In the genomic region with DNA sequence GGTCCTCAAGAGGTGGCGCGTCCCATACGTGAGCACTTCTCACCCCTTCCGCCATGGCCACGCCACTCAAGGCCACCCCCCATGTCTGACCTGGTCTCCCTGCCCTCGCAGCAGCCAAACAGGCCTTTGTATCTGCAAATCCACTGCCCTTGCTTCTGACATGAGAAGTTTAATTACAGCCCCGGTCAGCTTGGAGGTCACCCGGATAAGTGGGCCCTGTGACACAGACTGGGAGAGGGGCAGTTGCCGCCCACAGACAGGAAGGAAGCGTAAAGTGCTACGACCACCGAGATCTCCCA, we compare ENCODE assay signal across 20 cellular contexts. TPM values are rescaled to one million over a fixed set of nuclear protein-coding genes. Genes with fewer than 3 reads are reported as not detected.
DNase-seq lines count a peak whose midpoint lies in the region; ATAC-seq and TF ChIP-seq lines count a peak whose summit lies in the region.
"Had no signal": no experiment of that assay in that cellular context is flagged by ENCODE, and none has a peak within 500 bp of the region (broad histone marks: within the 10 kb centered on the region; RNA-seq: fewer than 3 reads in every experiment).

No MANE protein-coding gene starts in this region.

- 41 to 45% methylated on average over 12 of the region's 12 CpGs for WGBS in tibial nerve, 2 donors

- H3K4me3 Mint-ChIP-seq in neural progenitor cell, result no peak overlapping the region
- no peak overlapping the region for H3K4me3 Mint-ChIP-seq in effector memory CD8-positive, alpha-beta T cell
- H3K4me3 Mint-ChIP-seq: CD8-positive, alpha-beta memory T cell had no signal

- no peaks in the 10 kb centered on the region for H3K79me2 ChIP-seq in neural progenitor cell (ENCODE audit: low read depth)

- H3K4me3 ChIP-seq in WERI-Rb-1 (ENCODE audit: low read depth, low read length), result no peak overlapping the region
- no peak overlapping the region for H3K4me3 ChIP-seq in neural progenitor cell
- no peak overlapping the region for H3K4me3 ChIP-seq in tibial nerve

- H3K27me3 ChIP-seq in WERI-Rb-1 (ENCODE audit: insufficient read depth, low read depth, severe bottlenecking), result no peaks in the 10 kb centered on the region
- H3K27me3 ChIP-seq in neural progenitor cell, result no peaks in the 10 kb centered on the region
- no peaks in the 10 kb centered on the region for H3K27me3 ChIP-seq in tibial nerve

- no peak overlapping the region for H3K9ac ChIP-seq in neural progenitor cell

- H3F3A ChIP-seq in neural progenitor cell (ENCODE audit: low read depth), result no peaks in the 10 kb centered on the region

- H3K36me3 Mint-ChIP-seq in neural progenitor cell, result no peaks in the 10 kb centered on the region
- H3K36me3 Mint-ChIP-seq in effector memory CD8-positive, alpha-beta T cell (ENCODE audit: insufficient read depth), result peaks cover 3% of the 10 kb centered on the region
- H3K36me3 Mint-ChIP-seq: CD8-positive, alpha-beta memory T cell had no signal

- DNase-seq in left cardiac atrium (peak; percentile 9), cardiac septum (ENCODE audit: low spot score) (no peak), WERI-Rb-1 (no peak), neural progenitor cell (ENCODE audit: low spot score) (no peak), tibial nerve (ENCODE audit: low spot score in 2 of 2) (no peak)
- no peak for DNase-seq in effector memory CD8-positive, alpha-beta T cell
- DNase-seq: CD8-positive, alpha-beta memory T cell; DMS79 treated with DMSO at 0.1 percent for 48 hours; KG1; MV-4-11; NCI-H1417; NCI-H187; NCI-H2107; NCI-H510A treated with DMSO at 0.1 percent for 48 hours; PC-3; RPMI8226; SIG-M5 had no signal

- TF ChIP-seq POLR2A in tibial nerve (IDR thresholded peaks at IDR 0.05), result no peak

- H3K9me3 ChIP-seq in WERI-Rb-1 (ENCODE audit: severe bottlenecking), result no peaks in the 10 kb centered on the region
- no peaks in the 10 kb centered on the region for H3K9me3 ChIP-seq in neural progenitor cell (ENCODE audit: low read depth)
- no peaks in the 10 kb centered on the region for H3K9me3 ChIP-seq in tibial nerve

- H3K4me2 ChIP-seq in neural progenitor cell, result peak overlapping the region; percentile 18

- H4K20me1 ChIP-seq in neural progenitor cell (ENCODE audit: low read depth), result no peaks in the 10 kb centered on the region

- TF ChIP-seq CTCF in WERI-Rb-1 (IDR thresholded peaks at IDR 0.05; ENCODE audit: low read depth, low read length) (no peak), neural progenitor cell (IDR thresholded peaks at IDR 0.05) (no peak), tibial nerve (IDR thresholded peaks at IDR 0.05) (no peak)

- H3K4me1 ChIP-seq in neural progenitor cell (peaks cover 17% of the 10 kb centered on the region), tibial nerve (peaks cover 0 to 11% (median 5%) of the 10 kb centered on the region in 4 donors)

- no peaks in the 10 kb centered on the region for H3K9me3 Mint-ChIP-seq in neural progenitor cell
- no peaks in the 10 kb centered on the region for H3K9me3 Mint-ChIP-seq in effector memory CD8-positive, alpha-beta T cell
- H3K9me3 Mint-ChIP-seq: CD8-positive, alpha-beta memory T cell had no signal

- peak overlapping the region; percentile 69 for H3K27ac Mint-ChIP-seq in neural progenitor cell
- H3K27ac Mint-ChIP-seq in effector memory CD8-positive, alpha-beta T cell, result no peak overlapping the region
- H3K27ac Mint-ChIP-seq: CD8-positive, alpha-beta memory T cell had no signal

- H3K36me3 ChIP-seq in WERI-Rb-1, result no peaks in the 10 kb centered on the region
- H3K36me3 ChIP-seq in neural progenitor cell, result no peaks in the 10 kb centered on the region
- peaks cover 0 to 41% (median 0%) of the 10 kb centered on the region in 3 donors for H3K36me3 ChIP-seq in tibial nerve

- peaks cover 17% of the 10 kb centered on the region for H3K4me1 Mint-ChIP-seq in neural progenitor cell
- no peaks in the 10 kb centered on the region for H3K4me1 Mint-ChIP-seq in effector memory CD8-positive, alpha-beta T cell (ENCODE audit: low read depth in 2 of 2)
- H3K4me1 Mint-ChIP-seq: CD8-positive, alpha-beta memory T cell had no signal

- H3K27ac ChIP-seq in WERI-Rb-1, result peak overlapping the region; percentile 88
- H3K27ac ChIP-seq in neural progenitor cell, result no peak overlapping the region
- peak overlapping the region; percentile 43 to 76 (median 60) for H3K27ac ChIP-seq in tibial nerve

- intact Hi-C loops in left cardiac atrium (cut with DNase I) (no loop called here), cardiac septum (cut with DNase I) (no loop called here)

- ATAC-seq in left cardiac atrium (no peak), GM18907 (IDR thresholded peaks at IDR 0.05; ENCODE audit: unreplicated experiment) (no peak), GM21515 (IDR thresholded peaks at IDR 0.05; ENCODE audit: unreplicated experiment) (no peak)
- ATAC-seq in effector memory CD8-positive, alpha-beta T cell (replicated peaks), result no peak
- ATAC-seq: HCT116, PC-3 had no signal

- H2AFZ ChIP-seq in neural progenitor cell (replicated peaks), result peak overlapping the region; percentile 44

- H3K27me3 Mint-ChIP-seq in neural progenitor cell (ENCODE audit: insufficient read depth, low read depth), result peaks cover 4% of the 10 kb centered on the region
- peaks cover 0 to 40% of the 10 kb centered on the region in 2 donors for H3K27me3 Mint-ChIP-seq in effector memory CD8-positive, alpha-beta T cell

- TF ChIP-seq EP300 in tibial nerve (IDR thresholded peaks at IDR 0.05), result no peak

RNA-seq across cellular contexts. Expression of gene RNF130, which starts 44.5 kb away (rescaled TPM):
- 10 to 100 TPM; 45.6 to 67.2 TPM for total RNA-seq in left cardiac atrium
- 33.7 TPM for total RNA-seq in cardiac septum
- 183 and 185 TPM in 2 replicates for total RNA-seq in neural progenitor cell (ENCODE audit: low replicate concordance)
- total RNA-seq in tibial nerve, result 100 to 1,000 TPM; 121 to 150 (median 143) TPM
